In genomic region chr4:139227729-139228404, GRCh38 we compare ENCODE assay signal across 10 cellular contexts. TPM values are rescaled to one million over a fixed set of nuclear protein-coding genes. Genes with fewer than 3 reads are reported as not detected.
DNase-seq lines count a peak whose midpoint lies in the region; ATAC-seq, FAIRE-seq and TF ChIP-seq lines count a peak whose summit lies in the region.
"Had no signal": no experiment of that assay in that cellular context is flagged by ENCODE, and none has a peak within 500 bp of the region (broad histone marks: within the 10 kb centered on the region; RNA-seq: fewer than 3 reads in every experiment).

No MANE protein-coding gene starts in this region.

- in situ Hi-C loops in KBM-7 (cut with MboI; ENCODE audit: low pct_unique_long_range_greater_than_20kb, low sequenced_read_pairs): no loop called here

- ATAC-seq in HG03135 (IDR thresholded peaks at IDR 0.05; ENCODE audit: unreplicated experiment): no peak
- no peak for ATAC-seq in GM18520 (IDR thresholded peaks at IDR 0.05; ENCODE audit: unreplicated experiment)
- ATAC-seq in GM19351 (IDR thresholded peaks at IDR 0.05; ENCODE audit: unreplicated experiment): no peak

- DNase-seq in AG10803 (ENCODE audit: low read depth) (no peak), GM12891 (ENCODE audit: insufficient read length, low spot score) (no peak), KBM-7 (peak; percentile 71), dermis blood vessel endothelial cell (peak; percentile 22), NCI-H1092 (lab: John Stamatoyannopoulos, UW) (no peak)
- DNase-seq: midbrain had no signal

- TF ChIP-seq POLR2A in GM12891 (IDR thresholded peaks at IDR 0.05; ENCODE audit: low read depth, low read length): no peak

- TF ChIP-seq CTCF in AG10803 (conservative IDR thresholded peaks at IDR 0.05; ENCODE audit: low read length): peak; percentile 29

- FAIRE-seq in GM12891 (lab: Jason Lieb, UNC): no peak
- FAIRE-seq: HTR-8/SVneo had no signal

- H3K4me3 ChIP-seq in AG10803 (ENCODE audit: low read length): no peak overlapping the region

TF ChIP-seq in GM12891, 5 proteins besides CTCF, POLR2A, EP300 and RAD21:
- TF ChIP-seq SPI1 (IDR thresholded peaks at IDR 0.05; ENCODE audit: low read depth, low read length) (0 out of 2 replicates have a peak, but pooled peaks have one; percentile 6), POU2F2 (IDR thresholded peaks at IDR 0.05; ENCODE audit: low read depth, low read length) (no peak), POLR2AphosphoS5 (IDR thresholded peaks at IDR 0.05; ENCODE audit: low read depth, low read length) (no peak)

RNA-seq across cellular contexts. Expression of gene ELF2, which starts 50.8 kb away (rescaled TPM):
- 15.5 TPM for polyA plus RNA-seq in GM12891 (2012; ENCODE audit: low read depth, missing spikeins)
- total RNA-seq in dermis blood vessel endothelial cell: 52.8 and 54.9 TPM in 2 replicates

RNA-seq across cellular contexts. Expression of gene MGARP, which starts 52.2 kb away (rescaled TPM):
- polyA plus RNA-seq in GM12891 (2012; ENCODE audit: low read depth, missing spikeins): 0.06 TPM
- 0.68 and 2.9 TPM in 2 replicates for total RNA-seq in dermis blood vessel endothelial cell

Comparison
In these comparisons a context has a peak if more than half of its experiments do, and no peak if none do; other contexts are left out.
1. DNase-seq: peak in KBM-7 (single experiment) and dermis blood vessel endothelial cell (single experiment); none in AG10803 (single experiment), GM12891 (single experiment) and NCI-H1092 (single experiment).